ENCODE assay signal across 8 cellular contexts in the genomic region with DNA sequence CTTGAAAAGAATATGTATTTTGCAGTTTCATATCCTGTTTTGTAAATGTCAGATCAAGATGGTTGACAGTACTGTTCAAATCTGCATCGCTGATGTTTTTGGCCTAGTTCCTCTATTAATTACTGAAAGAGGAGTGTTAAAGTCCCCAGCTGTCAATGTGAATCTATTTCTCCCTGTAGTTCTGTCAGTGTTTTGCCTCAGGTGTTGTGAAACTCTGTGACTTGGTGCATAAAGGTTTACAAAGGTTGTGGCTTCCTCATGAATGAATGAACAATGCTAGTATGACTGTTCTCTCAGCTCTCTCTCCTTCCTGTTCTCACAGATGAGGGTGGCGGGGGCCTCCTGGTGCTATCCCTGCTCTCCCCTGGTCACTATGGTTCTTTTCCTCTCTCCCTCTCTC.
DNase-seq lines count a peak whose midpoint lies in the region; ATAC-seq and TF ChIP-seq lines count a peak whose summit lies in the region.

No MANE protein-coding gene starts in this region.

- no peaks in the 10 kb centered on the region for H3K27me3 ChIP-seq in spleen (replicated peaks in 1 of 7)
- H3K27me3 ChIP-seq in aorta (ENCODE audit: control insufficient read depth in 1 of 2, insufficient read depth in 2 of 2, low read length in 1 of 2), result no peaks in the 10 kb centered on the region

- peaks cover 17% of the 10 kb centered on the region for H3K36me3 Mint-ChIP-seq in T-helper 17 cell (ENCODE audit: low read depth)

- 29 to 51% (median 46%) methylated on average over 2 of the region's 2 CpGs for WGBS in spleen, 5 donors
- 90 to 96% methylated on average over 2 of the region's 2 CpGs for WGBS in aorta, 2 donors

- ATAC-seq in HG02970 (IDR thresholded peaks at IDR 0.05; ENCODE audit: low FRiP score, unreplicated experiment) (peak; percentile 94), T-helper 17 cell (peak; percentile 61), aorta (ENCODE audit: low FRiP score) (no peak)

- TF ChIP-seq CTCF in spleen (IDR thresholded peaks at IDR 0.05 in 8 of 11, conservative IDR thresholded peaks at IDR 0.05 in 3 of 11), result no peak

- H3K27ac Mint-ChIP-seq in T-helper 17 cell, result peak overlapping the region; percentile 90

- H3K36me3 ChIP-seq in spleen, result peaks cover 0 to 96% (median 72%) of the 10 kb centered on the region in 6 donors
- peaks cover 5 to 6% of the 10 kb centered on the region in 2 donors for H3K36me3 ChIP-seq in aorta (ENCODE audit: control insufficient read depth in 1 of 2, insufficient read depth in 2 of 2, low read length in 1 of 2)

- H3K4me3 ChIP-seq in spleen, result no peak overlapping the region
- no peak overlapping the region for H3K4me3 ChIP-seq in aorta (ENCODE audit: low read length in 2 of 2)

- peak overlapping the region; percentile 71 for H3K4me3 Mint-ChIP-seq in T-helper 17 cell

- H3K4me1 ChIP-seq in spleen, result peaks cover 4 to 24% (median 17%) of the 10 kb centered on the region in 6 donors
- H3K4me1 ChIP-seq in aorta (ENCODE audit: control insufficient read depth in 1 of 2, insufficient read depth in 2 of 2, low read length in 2 of 2), result no peaks in the 10 kb centered on the region

- no peaks in the 10 kb centered on the region for H3K27me3 Mint-ChIP-seq in T-helper 17 cell

- intact Hi-C loops in spleen (cut with DNase I; ENCODE audit: low total_unique reads) (no loop called here), aorta (cut with DNase I) (no loop called here)

- no peak for TF ChIP-seq POLR2A in spleen (IDR thresholded peaks at IDR 0.05)

- no peaks in the 10 kb centered on the region for H3K9me3 ChIP-seq in T-helper 17 cell (ENCODE audit: control insufficient read depth, low read length, poor library complexity, severe bottlenecking)
- no peaks in the 10 kb centered on the region for H3K9me3 ChIP-seq in spleen
- no peaks in the 10 kb centered on the region for H3K9me3 ChIP-seq in aorta (ENCODE audit: control insufficient read depth, low read length)

- H3K4me1 Mint-ChIP-seq in T-helper 17 cell, result peaks cover 20% of the 10 kb centered on the region

- H3K27ac ChIP-seq in spleen (peak overlapping the region in 7 of 8 donors; percentile 35 to 67 (median 47)), aorta (ENCODE audit: low read depth in 1 of 2, low read length in 2 of 2) (no peak overlapping the region)

- DNase-seq in GM19240 (ENCODE audit: insufficient read length, low spot score) (peak; percentile 16), T-helper 17 cell (no peak), spleen (peak; percentile 74), NCI-H345 (lab: John Stamatoyannopoulos, UW) (no peak), retina (no peak), aorta (no peak), nucleus accumbens (lab: John Stamatoyannopoulos, UW) (no peak)

Comparison
In these comparisons a context has a peak if more than half of its experiments do, and no peak if none do; other contexts are left out.
1. DNase-seq: peak in GM19240 (single experiment) and spleen (single experiment); none in T-helper 17 cell (0 of 3), NCI-H345 (single experiment), retina (single experiment), aorta (0 of 2) and nucleus accumbens (0 of 56).
2. H3K27ac ChIP-seq: peak in spleen (7 of 8); none in aorta (0 of 2).